8 cellular contexts compared by ENCODE assay signal in the genomic region with DNA sequence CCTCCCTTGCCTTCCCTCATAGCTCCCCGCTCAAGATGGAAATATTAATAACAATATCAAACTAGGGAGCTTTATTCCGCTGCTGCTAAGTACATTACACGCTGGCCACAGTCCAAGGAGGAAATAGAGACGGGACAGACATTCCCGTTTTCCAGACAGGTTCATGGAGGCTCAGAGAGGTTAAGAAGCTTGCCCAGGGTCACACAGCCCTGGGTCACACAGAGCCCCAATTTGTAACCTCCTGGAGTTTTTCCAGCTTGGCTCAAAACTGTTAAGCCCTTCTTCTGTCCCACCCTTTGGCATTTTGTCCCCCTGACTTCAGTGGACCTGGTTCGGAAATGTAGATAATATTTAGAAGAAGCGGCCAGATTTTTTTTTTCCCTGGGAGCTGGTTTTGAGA. TPM values are rescaled to one million over a fixed set of nuclear protein-coding genes. Genes with fewer than 3 reads are reported as not detected.
DNase-seq lines count a peak whose midpoint lies in the region; ATAC-seq, FAIRE-seq and TF ChIP-seq lines count a peak whose summit lies in the region.

No MANE protein-coding gene starts in this region.

- H3K27me3 ChIP-seq in CD4-positive, alpha-beta memory T cell (ENCODE audit: insufficient read depth, low read length), result no peaks in the 10 kb centered on the region
- H3K27me3 ChIP-seq in Panc1 (ENCODE audit: control insufficient read depth, insufficient read depth, low read length), result no peaks in the 10 kb centered on the region
- H3K27me3 ChIP-seq in endothelial cell of umbilical vein (ENCODE audit: control insufficient read depth in 2 of 2, insufficient read depth in 2 of 2, low read length in 2 of 2), result no peaks in the 10 kb centered on the region
- no peaks in the 10 kb centered on the region for H3K27me3 ChIP-seq in parathyroid adenoma (ENCODE audit: control insufficient read depth, insufficient read depth, low read length)
- no peaks in the 10 kb centered on the region for H3K27me3 ChIP-seq in HAP-1 (ENCODE audit: low read depth)

- H3K4me2 ChIP-seq in endothelial cell of umbilical vein (ENCODE audit: insufficient read depth, low read length), result peak overlapping the region; percentile 70
- H3K4me2 ChIP-seq in parathyroid adenoma (ENCODE audit: low read length), result peak overlapping the region; percentile 77

- H3K79me2 ChIP-seq in endothelial cell of umbilical vein (ENCODE audit: control insufficient read depth, insufficient read depth, low read length) (peaks cover 71% of the 10 kb centered on the region), parathyroid adenoma (peaks cover 50% of the 10 kb centered on the region)

- H3K9me3 ChIP-seq in CD4-positive, alpha-beta memory T cell (ENCODE audit: control insufficient read depth in 1 of 2, low read length in 2 of 2), result no peaks in the 10 kb centered on the region
- H3K9me3 ChIP-seq in Panc1 (ENCODE audit: control insufficient read depth, insufficient read depth, low read depth, low read length) (no peaks in the 10 kb centered on the region), endothelial cell of umbilical vein (replicated peaks; ENCODE audit: control insufficient read depth, insufficient read depth, low read length) (no peaks in the 10 kb centered on the region), parathyroid adenoma (ENCODE audit: control insufficient read depth, low read length) (no peaks in the 10 kb centered on the region), HAP-1 (no peaks in the 10 kb centered on the region)

- peaks cover 40% of the 10 kb centered on the region for H3K4me1 ChIP-seq in CD4-positive, alpha-beta memory T cell (ENCODE audit: insufficient read depth, low read length)
- H3K4me1 ChIP-seq in Panc1 (ENCODE audit: control insufficient read depth, insufficient read depth, low read length) (peaks cover 29% of the 10 kb centered on the region), endothelial cell of umbilical vein (ENCODE audit: control insufficient read depth, extremely low read depth, insufficient read depth, low read length) (peaks cover 31% of the 10 kb centered on the region), parathyroid adenoma (no peaks in the 10 kb centered on the region), HAP-1 (peaks cover 4% of the 10 kb centered on the region)

- FAIRE-seq in endothelial cell of umbilical vein (lab: Jason Lieb, UNC), result peak; percentile 55

- POLR2A ChIA-PET in CD4-positive, alpha-beta memory T cell (lab: Charles Lee; ENCODE audit: partially characterized antibody), result interaction anchor here (0.7 to 6.5 kb wide), 19 partner anchors 10 to 336 kb away, joined by 3 to 107 read pairs (median 4); a partner anchor contains a TSS
- POLR2A ChIA-PET in Panc1 (lab: Charles Lee) (no interaction called here), endothelial cell of umbilical vein (lab: Charles Lee) (interaction anchor here (1.2 to 1.6 kb wide), 2 partner anchors 11 to 12 kb away, joined by 3 to 7 read pairs; no protein-coding TSS in a partner anchor)

- H3K36me3 Mint-ChIP-seq in CD4-positive, alpha-beta memory T cell, result peaks cover 11 to 19% of the 10 kb centered on the region in 2 donors

- CTCF ChIA-PET in CD4-positive, alpha-beta memory T cell (lab: Charles Lee; ENCODE audit: partially characterized antibody), result interaction anchor here (0.7 to 3.0 kb wide), 13 partner anchors 10 to 177 kb away, joined by 3 to 15 read pairs (median 4); a partner anchor contains a TSS
- CTCF ChIA-PET in Panc1 (lab: Charles Lee) (interaction anchor here (0.7 kb wide), 1 partner anchor 35 kb away, joined by 3 read pairs; no protein-coding TSS in a partner anchor), endothelial cell of umbilical vein (lab: Charles Lee) (interaction anchor here (1.0 to 2.2 kb wide), 10 partner anchors 11 to 174 kb away, joined by 3 to 18 read pairs (median 6); a partner anchor contains a TSS)

- no peak for TF ChIP-seq POLR2A in endothelial cell of umbilical vein (IDR thresholded peaks at IDR 0.05; ENCODE audit: low read depth, low read length)

- H3K36me3 ChIP-seq in CD4-positive, alpha-beta memory T cell (ENCODE audit: insufficient read depth, low read length), result no peaks in the 10 kb centered on the region
- H3K36me3 ChIP-seq in Panc1 (ENCODE audit: control insufficient read depth, insufficient read depth, low read length) (no peaks in the 10 kb centered on the region; the same call in 1 of the 2 replicates), endothelial cell of umbilical vein (ENCODE audit: control insufficient read depth in 2 of 2, extremely low read depth in 1 of 2, insufficient read depth in 2 of 2, low read length in 2 of 2) (peaks cover 0 to 5% of the 10 kb centered on the region in 2 experiments), parathyroid adenoma (ENCODE audit: control insufficient read depth, insufficient read depth, low read length) (no peaks in the 10 kb centered on the region), HAP-1 (replicated peaks) (peaks cover 3% of the 10 kb centered on the region; the same call in 1 of the 2 replicates)

- peak overlapping the region in 1 of 2 donors; percentile 59 for H3K4me3 ChIP-seq in CD4-positive, alpha-beta memory T cell (ENCODE audit: low read length in 2 of 2)
- peak overlapping the region in 1 of 2 experiments; percentile 53; a peak in 2 of 4 replicates for H3K4me3 ChIP-seq in Panc1 (ENCODE audit: low read depth in 2 of 2, low read length in 2 of 2)
- peak overlapping the region in 2 of 3 experiments; percentile 72 to 89 for H3K4me3 ChIP-seq in endothelial cell of umbilical vein (replicated peaks in 1 of 3; ENCODE audit: insufficient read depth in 1 of 3, low read depth in 1 of 3, low read length in 3 of 3)
- H3K4me3 ChIP-seq in parathyroid adenoma (ENCODE audit: low read depth, low read length), result peak overlapping the region; percentile 8
- no peak overlapping the region for H3K4me3 ChIP-seq in HAP-1

- H3K27ac ChIP-seq in CD4-positive, alpha-beta memory T cell (ENCODE audit: low read depth, low read length), result peak overlapping the region; percentile 73
- 0 out of 2 replicates have a peak overlapping the region, but pooled peaks have one; percentile 39 for H3K27ac ChIP-seq in Panc1 (ENCODE audit: low read length)
- peak overlapping the region; percentile 30 for H3K27ac ChIP-seq in endothelial cell of umbilical vein (ENCODE audit: insufficient read depth, low read depth, low read length)
- H3K27ac ChIP-seq in parathyroid adenoma, result peak overlapping the region; percentile 79

- no peaks in the 10 kb centered on the region for H4K20me1 ChIP-seq in endothelial cell of umbilical vein (replicated peaks; ENCODE audit: control insufficient read depth, extremely low read depth, insufficient read depth, low read length)

- intact Hi-C loops in CD4-positive, alpha-beta memory T cell (cut with micrococcal nuclease), result loop anchor here (2.0 to 5.0 kb wide), 2 partner anchors 70 to 86 kb away; no protein-coding TSS in a partner anchor
- intact Hi-C loops in Panc1 (cut with micrococcal nuclease; ENCODE audit: unreplicated experiment), result no loop called here
- intact Hi-C loops in endothelial cell of umbilical vein (cut with micrococcal nuclease), result loop anchor here (5.0 kb wide), 2 partner anchors 174 to 264 kb away; a partner anchor contains a TSS

- H3K27ac Mint-ChIP-seq in CD4-positive, alpha-beta memory T cell, result peak overlapping the region; percentile 75 to 94 (median 91)

- H3K9me1 ChIP-seq in endothelial cell of umbilical vein (replicated peaks; ENCODE audit: control insufficient read depth, extremely low read depth, insufficient read depth, low read length), result no peaks in the 10 kb centered on the region

- no peak for TF ChIP-seq CTCF in Panc1 (IDR thresholded peaks at IDR 0.05)
- TF ChIP-seq CTCF in endothelial cell of umbilical vein (IDR thresholded peaks at IDR 0.05; ENCODE audit: extremely low read depth in 1 of 2, insufficient read depth in 1 of 2, low read depth in 1 of 2, low read length in 2 of 2), result no peak
- no peak for TF ChIP-seq CTCF in parathyroid adenoma (IDR thresholded peaks at IDR 0.05)

- in situ Hi-C loops in Panc1 (cut with HindIII; ENCODE audit: low pct_unique_long_range_greater_than_20kb, low sequenced_read_pairs) (no loop called here), HAP-1 (cut with MboI; ENCODE audit: low sequenced_read_pairs) (no loop called here)

- ATAC-seq in Panc1 (no peak), GM18909 (IDR thresholded peaks at IDR 0.05; ENCODE audit: poor library complexity, unreplicated experiment) (no peak)

- H3K4me3 Mint-ChIP-seq in CD4-positive, alpha-beta memory T cell, result peak overlapping the region; percentile 75 to 98 (median 86)

- DNase-seq in CD4-positive, alpha-beta memory T cell, result no peak
- DNase-seq in Panc1 (ENCODE audit: low read depth, low spot score), result no peak
- peak; percentile 44 for DNase-seq in endothelial cell of umbilical vein (ENCODE audit: low read depth, low spot score)
- DNase-seq in hepatic stellate cell (ENCODE audit: low spot score), result no peak
- no peak for DNase-seq in T-helper 9 cell
- DNase-seq in HAP-1 (ENCODE audit: low spot score in 2 of 2), result no peak

- no TSS peak for BruUV-seq in Panc1 (replicated peaks; lab: Mats Ljungman, UMichigan)
- TSS peak; percentile 12 for BruUV-seq in endothelial cell of umbilical vein (replicated peaks; lab: Mats Ljungman, UMichigan)

- peaks cover 29 to 59% (median 43%) of the 10 kb centered on the region in 4 donors for H3K4me1 Mint-ChIP-seq in CD4-positive, alpha-beta memory T cell

- no peak overlapping the region for H2AFZ ChIP-seq in endothelial cell of umbilical vein (ENCODE audit: low read depth, low read length)
- no peak overlapping the region for H2AFZ ChIP-seq in parathyroid adenoma

- H3K9me3 Mint-ChIP-seq in CD4-positive, alpha-beta memory T cell, result no peaks in the 10 kb centered on the region

- H3K27me3 Mint-ChIP-seq in CD4-positive, alpha-beta memory T cell, result no peaks in the 10 kb centered on the region

- H3K9ac ChIP-seq in endothelial cell of umbilical vein (replicated peaks; ENCODE audit: extremely low read depth, insufficient read depth, low read length) (peak overlapping the region; percentile 97), parathyroid adenoma (peak overlapping the region; percentile 88)

- dilution Hi-C loops in endothelial cell of umbilical vein (cut with MboI; ENCODE audit: extremely low pct_ligation_motif_present, low sequenced_read_pairs), result no loop called here

RNA-seq across cellular contexts. Expression of a gene that starts 2.0 kb away (rescaled TPM):
- total RNA-seq in CD4-positive, alpha-beta memory T cell, result 10 to 100 TPM; 31.7 to 32.9 TPM
- polyA plus RNA-seq in CD4-positive, alpha-beta memory T cell, result 1 to 10 TPM in 1 of 2 donors, not detected in 1; 2.3 TPM
- 13.7 TPM for total RNA-seq in Panc1 (2021; ENCODE audit: unreplicated experiment)
- polyA plus RNA-seq in Panc1 (2012; ENCODE audit: insufficient read length), result 10.3 TPM
- 20.5 and 27.0 TPM in 2 replicates for total RNA-seq in endothelial cell of umbilical vein
- polyA plus RNA-seq in endothelial cell of umbilical vein, result 2.0 and 3.8 TPM in 2 replicates
- polyA plus RNA-seq in endothelial cell of umbilical vein (2011; cell fraction: cytosol; rRNA removed), result 2.5 and 4.4 TPM in 2 replicates
- 8.9 and 9.5 TPM in 2 replicates for polyA plus RNA-seq in endothelial cell of umbilical vein (2011; cell fraction: nucleus; rRNA removed)
- polyA plus RNA-seq in endothelial cell of umbilical vein (2012), result 10.5 and 16.9 TPM in 2 replicates
- 10.4 and 13.0 TPM in 2 replicates for polyA minus RNA-seq in endothelial cell of umbilical vein
- polyA minus RNA-seq in endothelial cell of umbilical vein (2011; cell fraction: cytosol; rRNA and poly(A)+ RNA removed), result 5.1 TPM
- 5.7 and 12.7 TPM in 2 replicates for polyA minus RNA-seq in endothelial cell of umbilical vein (2011; cell fraction: nucleus; rRNA and poly(A)+ RNA removed)

RNA-seq across cellular contexts. Expression of a gene that starts 38.0 kb away (rescaled TPM):
- under 1 TPM; 0.53 to 0.79 TPM for total RNA-seq in CD4-positive, alpha-beta memory T cell
- under 1 TPM in 1 of 2 donors, not detected in 1; 0.09 TPM for polyA plus RNA-seq in CD4-positive, alpha-beta memory T cell
- total RNA-seq in Panc1 (2021; ENCODE audit: unreplicated experiment), result 0.15 TPM
- 0.45 TPM for polyA plus RNA-seq in Panc1 (2012; ENCODE audit: insufficient read length)
- 0.13 TPM in 1 of 2 replicates, not detected in the other for total RNA-seq in endothelial cell of umbilical vein
- polyA plus RNA-seq in endothelial cell of umbilical vein, result 0.03 and 0.05 TPM in 2 replicates
- 0.03 and 0.08 TPM in 2 replicates for polyA plus RNA-seq in endothelial cell of umbilical vein (2011; cell fraction: cytosol; rRNA removed)
- not detected in 2 replicates for polyA plus RNA-seq in endothelial cell of umbilical vein (2011; cell fraction: nucleus; rRNA removed)
- 0.08 and 0.33 TPM in 2 replicates for polyA plus RNA-seq in endothelial cell of umbilical vein (2012)
- not detected in 2 replicates for polyA minus RNA-seq in endothelial cell of umbilical vein
- polyA minus RNA-seq in endothelial cell of umbilical vein (2011; cell fraction: cytosol; rRNA and poly(A)+ RNA removed), result not detected
- polyA minus RNA-seq in endothelial cell of umbilical vein (2011; cell fraction: nucleus; rRNA and poly(A)+ RNA removed), result not detected in 2 replicates
